In the genomic region with DNA sequence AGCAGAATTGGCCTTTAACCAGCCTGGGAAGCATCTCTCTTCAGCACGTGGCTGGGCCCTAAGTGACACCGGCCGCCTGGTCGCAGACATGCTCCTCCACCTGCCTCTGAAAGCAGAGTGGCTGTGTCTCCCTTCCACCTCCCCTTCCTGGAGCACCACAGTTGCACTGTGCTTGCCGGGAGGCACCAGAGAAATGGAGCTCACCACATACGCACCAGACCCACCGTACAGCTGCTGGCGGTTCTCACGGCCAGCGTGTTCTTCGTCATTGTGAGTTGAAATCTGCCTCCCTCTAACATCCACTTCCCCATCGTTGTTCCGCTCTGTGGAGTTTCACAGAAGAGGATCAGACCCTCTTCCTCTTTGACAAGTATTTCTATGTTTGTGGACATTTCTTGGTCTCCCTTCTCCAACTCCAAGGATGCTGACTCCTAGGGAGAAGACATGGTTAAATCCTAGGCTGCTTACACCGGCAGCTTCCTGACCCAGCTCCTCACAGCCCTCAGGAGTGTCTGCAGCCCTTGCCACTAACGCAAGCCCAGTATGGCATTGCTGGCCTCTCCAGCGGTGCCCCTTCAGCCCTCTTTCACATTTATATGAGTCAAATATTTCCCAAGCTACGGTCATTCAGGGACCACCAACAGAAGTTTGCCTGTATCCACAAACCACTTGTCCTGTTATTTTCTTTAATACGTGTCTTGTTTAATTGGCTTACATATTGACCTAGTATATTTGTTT, we compare ENCODE assay signal across 7 cellular contexts. TPM values are rescaled to one million over a fixed set of nuclear protein-coding genes. Genes with fewer than 3 reads are reported as not detected.
"Had no signal": no experiment of that assay in that cellular context is flagged by ENCODE, and none has a peak within 500 bp of the region (broad histone marks: within the 10 kb centered on the region; RNA-seq: fewer than 3 reads in every experiment).

No MANE protein-coding gene starts in this region.

- H3K27ac ChIP-seq: neutrophil had no signal

- H3K27me3 Mint-ChIP-seq: stimulated activated naive CD8-positive, alpha-beta T cell treated with anti-CD3 and anti-CD28 coated beads, Interleukin-15, amount 100 ng/mL, for 72 hours; type B pancreatic cell had no signal

- H3K27ac Mint-ChIP-seq: type B pancreatic cell had no signal

- ATAC-seq: stimulated activated naive CD8-positive, alpha-beta T cell treated with anti-CD3 and anti-CD28 coated beads, Interleukin-15, amount 100 ng/mL, for 72 hours had no signal

- DNase-seq: central memory CD4-positive, alpha-beta T cell; stimulated activated CD4-positive, alpha-beta T cell treated with anti-CD3 and anti-CD28 coated beads, Interleukin-12 subunit alpha, Interleukin-12 subunit beta, amount 100 ng/mL, for 4 hours; stimulated activated naive CD8-positive, alpha-beta T cell treated with anti-CD3 and anti-CD28 coated beads, Interleukin-15, amount 100 ng/mL, for 72 hours had no signal

- H3K36me3 Mint-ChIP-seq: type B pancreatic cell had no signal

- H3K9me3 Mint-ChIP-seq: stimulated activated naive CD8-positive, alpha-beta T cell treated with anti-CD3 and anti-CD28 coated beads, Interleukin-15, amount 100 ng/mL, for 72 hours; type B pancreatic cell had no signal

- H3K9me3 ChIP-seq: neutrophil had no signal

- H3K4me3 Mint-ChIP-seq: stimulated activated naive CD8-positive, alpha-beta T cell treated with anti-CD3 and anti-CD28 coated beads, Interleukin-15, amount 100 ng/mL, for 72 hours; type B pancreatic cell had no signal

- H3K36me3 ChIP-seq: neutrophil had no signal

- H3K4me1 Mint-ChIP-seq: stimulated activated naive CD8-positive, alpha-beta T cell treated with anti-CD3 and anti-CD28 coated beads, Interleukin-15, amount 100 ng/mL, for 72 hours had no signal

RNA-seq across cellular contexts. Expression of a gene that starts 11.5 kb away (rescaled TPM):
- total RNA-seq: epithelial cell of proximal tubule had no signal

RNA-seq across cellular contexts. Expression of a gene that starts 21.2 kb away (rescaled TPM):
- total RNA-seq: epithelial cell of proximal tubule, fibroblast of villous mesenchyme had no signal

RNA-seq across cellular contexts. Expression of a gene that starts 38.7 kb away (rescaled TPM):
- total RNA-seq: epithelial cell of proximal tubule, fibroblast of villous mesenchyme had no signal

RNA-seq across cellular contexts. Expression of a gene that starts 41.9 kb away (rescaled TPM):
- total RNA-seq: epithelial cell of proximal tubule, fibroblast of villous mesenchyme had no signal

RNA-seq across cellular contexts. Expression of a gene that starts 58.1 kb away (rescaled TPM):
- total RNA-seq: epithelial cell of proximal tubule, fibroblast of villous mesenchyme had no signal
